ENCODE assay signal across 19 cellular contexts in the genomic region with DNA sequence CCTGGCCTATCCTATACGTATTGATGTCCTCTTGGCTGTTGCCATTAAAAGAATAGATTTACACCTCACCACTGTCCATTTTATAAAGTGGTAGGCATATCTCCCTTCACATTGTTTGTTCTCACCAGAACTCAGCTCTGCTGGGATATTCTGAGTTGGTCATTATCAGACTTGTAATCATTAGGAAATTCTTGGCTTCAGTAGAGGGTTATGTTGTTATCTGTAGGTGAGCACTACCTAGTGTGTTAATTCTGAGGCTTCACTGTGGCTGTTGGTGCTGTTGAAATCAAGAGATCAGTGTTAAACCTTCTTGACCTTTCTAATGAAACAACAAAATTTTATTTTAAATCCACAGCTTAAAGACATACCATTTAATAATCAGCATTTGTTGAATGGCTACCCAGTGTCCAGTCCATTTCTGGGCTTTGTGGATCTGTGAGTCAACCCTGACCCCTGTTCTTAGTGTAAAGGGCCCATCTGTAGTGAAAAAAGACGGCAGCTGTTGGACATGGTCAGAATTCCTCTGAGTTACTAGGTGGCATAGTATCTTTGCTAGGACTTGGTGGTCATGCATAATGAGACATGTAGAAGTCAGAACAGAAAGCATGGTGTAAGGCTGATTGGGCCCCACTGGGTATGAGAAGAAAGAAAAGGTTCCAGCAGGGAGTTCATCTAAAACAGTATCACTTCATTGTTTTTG.
"Had no signal": no experiment of that assay in that cellular context is flagged by ENCODE, and none has a peak within 500 bp of the region (broad histone marks: within the 10 kb centered on the region; RNA-seq: fewer than 3 reads in every experiment).

No MANE protein-coding gene starts in this region.

- H3K27ac Mint-ChIP-seq: dendritic cell treated with granulocyte-macrophage colony-stimulating factor and Interleukin-4, amounts not matched to agents 40 ng/mL and 50 ng/mL, for 4 days; natural killer cell treated with Interleukin-12 subunit alpha and Interleukin-12 subunit beta and Interleukin-15 and Interleukin-18, amount 100 ng/mL, for 72 hours; stimulated activated effector memory CD8-positive, alpha-beta T cell treated with anti-CD3 and anti-CD28 coated beads, Interleukin-12 subunit alpha, Interleukin-12 subunit beta, amount 100 ng/mL, for 72 hours had no signal

- H3K27me3 Mint-ChIP-seq: dendritic cell treated with granulocyte-macrophage colony-stimulating factor and Interleukin-4, amounts not matched to agents 40 ng/mL and 50 ng/mL, for 4 days; effector memory CD8-positive, alpha-beta T cell; natural killer cell treated with Interleukin-12 subunit alpha and Interleukin-12 subunit beta and Interleukin-15 and Interleukin-18, amount 100 ng/mL, for 72 hours had no signal

- H3K27ac ChIP-seq: esophagus squamous epithelium, hepatocyte, neutrophil, skin epidermis, suprapubic skin, thyroid gland, upper lobe of left lung, uterus had no signal

- H3K4me1 ChIP-seq: esophagus squamous epithelium, thyroid gland, upper lobe of left lung, uterus had no signal

- H3K9me3 ChIP-seq: esophagus squamous epithelium, mucosa of descending colon, neutrophil, suprapubic skin, thyroid gland, upper lobe of left lung, uterus had no signal

- H3K36me3 ChIP-seq: uterus had no signal

- H3K4me2 ChIP-seq: hepatocyte had no signal

- H2AFZ ChIP-seq: hepatocyte had no signal

- H3K36me3 Mint-ChIP-seq: natural killer cell treated with Interleukin-12 subunit alpha and Interleukin-12 subunit beta and Interleukin-15 and Interleukin-18, amount 100 ng/mL, for 72 hours had no signal

- H3K27me3 ChIP-seq: esophagus squamous epithelium, hepatocyte, neutrophil, suprapubic skin, thyroid gland, upper lobe of left lung, uterus had no signal

- DNase-seq: effector memory CD8-positive, alpha-beta T cell; esophagus squamous epithelium; foreskin fibroblast; head of caudate nucleus; mammary epithelial cell; mucosa of descending colon; stimulated activated CD4-positive, alpha-beta T cell treated with anti-CD3 and anti-CD28 coated beads, Interleukin-2, amount 100 ng/mL, for 24 hours; stimulated activated naive CD8-positive, alpha-beta T cell treated with anti-CD3 and anti-CD28 coated beads, Interleukin-15, Interleukin-2, amounts not matched to agents 100 U/mL and 50 U/mL, for 24 hours; thyroid gland; upper lobe of left lung; uterus had no signal

- H3K4me3 ChIP-seq: esophagus squamous epithelium, hepatocyte, mucosa of descending colon, skin epidermis, suprapubic skin, thyroid gland, upper lobe of left lung, uterus had no signal

- H3K4me3 Mint-ChIP-seq: dendritic cell treated with granulocyte-macrophage colony-stimulating factor and Interleukin-4, amounts not matched to agents 40 ng/mL and 50 ng/mL, for 4 days; effector memory CD8-positive, alpha-beta T cell; natural killer cell treated with Interleukin-12 subunit alpha and Interleukin-12 subunit beta and Interleukin-15 and Interleukin-18, amount 100 ng/mL, for 72 hours; stimulated activated effector memory CD8-positive, alpha-beta T cell treated with anti-CD3 and anti-CD28 coated beads, Interleukin-12 subunit alpha, Interleukin-12 subunit beta, amount 100 ng/mL, for 72 hours had no signal

- H3K9me3 Mint-ChIP-seq: dendritic cell treated with granulocyte-macrophage colony-stimulating factor and Interleukin-4, amounts not matched to agents 40 ng/mL and 50 ng/mL, for 4 days; effector memory CD8-positive, alpha-beta T cell; natural killer cell treated with Interleukin-12 subunit alpha and Interleukin-12 subunit beta and Interleukin-15 and Interleukin-18, amount 100 ng/mL, for 72 hours; stimulated activated effector memory CD8-positive, alpha-beta T cell treated with anti-CD3 and anti-CD28 coated beads, Interleukin-12 subunit alpha, Interleukin-12 subunit beta, amount 100 ng/mL, for 72 hours had no signal

- ATAC-seq: effector memory CD8-positive, alpha-beta T cell; mucosa of descending colon; natural killer cell treated with Interleukin-12 subunit alpha and Interleukin-12 subunit beta and Interleukin-15 and Interleukin-18, amount 100 ng/mL, for 72 hours; sciatic nerve; stimulated activated effector memory CD8-positive, alpha-beta T cell treated with anti-CD3 and anti-CD28 coated beads, Interleukin-12 subunit alpha, Interleukin-12 subunit beta, amount 100 ng/mL, for 72 hours; stimulated activated naive CD8-positive, alpha-beta T cell treated with anti-CD3 and anti-CD28 coated beads, Interleukin-15, Interleukin-2, amounts not matched to agents 100 U/mL and 50 U/mL, for 24 hours had no signal
